Comparison of ENCODE assay signal across 20 cellular contexts in genomic region chr16:88974080-88974479, GRCh38. TPM values are rescaled to one million over a fixed set of nuclear protein-coding genes. Genes with fewer than 3 reads are reported as not detected.
DNase-seq lines count a peak whose midpoint lies in the region; ATAC-seq, FAIRE-seq and TF ChIP-seq lines count a peak whose summit lies in the region.
"Had no signal": no experiment of that assay in that cellular context is flagged by ENCODE, and none has a peak within 500 bp of the region (broad histone marks: within the 10 kb centered on the region; RNA-seq: fewer than 3 reads in every experiment).

No MANE protein-coding gene starts in this region.

- peak overlapping the region; percentile 97 for H3K4me2 ChIP-seq in Loucy (ENCODE audit: low read depth, low read length, poor library complexity, severe bottlenecking)
- peak overlapping the region; percentile 96 for H3K4me2 ChIP-seq in GM12878 (ENCODE audit: control insufficient read depth, insufficient read depth)
- H3K4me2 ChIP-seq: KMS-11 had no signal

- no peaks in the 10 kb centered on the region for H3K9me3 Mint-ChIP-seq in immature natural killer cell
- H3K9me3 Mint-ChIP-seq: CD8-positive, alpha-beta T cell had no signal

- POLR2A ChIA-PET in GM12878 (lab: Charles Lee): interaction anchor here (2.6 kb wide), 1 partner anchor 11 kb away, joined by 11 read pairs; no protein-coding TSS in a partner anchor

- WGBS in GM12878 (ENCODE audit: insufficient coverage, insufficient replicate concordance, low lambda C conversion rate, missing lambda C conversion rate): 9% methylated on average over 16 of the region's 16 CpGs

- H3K4me1 ChIP-seq in Loucy (ENCODE audit: insufficient read depth, low read length, poor library complexity, severe bottlenecking) (peaks cover 12% of the 10 kb centered on the region), GM12878 (ENCODE audit: control insufficient read depth, insufficient read depth, low read length) (peaks cover 67% of the 10 kb centered on the region)

- peak overlapping the region; percentile 98 for H3K27ac ChIP-seq in GM12878 (ENCODE audit: control insufficient read depth, insufficient read depth)
- H3K27ac ChIP-seq: GM23248, KMS-11 had no signal

- CTCF ChIA-PET in GM12878 (lab: Yijun Ruan, JAX): no interaction called here

- H3K36me3 ChIP-seq in Loucy (ENCODE audit: insufficient read depth, low read length) (peaks cover 1% of the 10 kb centered on the region; the same call in 1 of the 2 replicates), GM12878 (ENCODE audit: control insufficient read depth in 2 of 2, insufficient read depth in 2 of 2, low read length in 1 of 2) (peaks cover 0 to 8% of the 10 kb centered on the region in 2 experiments; a peak in 2 of 4 replicates)
- H3K36me3 ChIP-seq: MG63 had no signal

- H3K36me3 Mint-ChIP-seq in immature natural killer cell: no peaks in the 10 kb centered on the region
- H3K36me3 Mint-ChIP-seq: CD8-positive, alpha-beta T cell had no signal

- no peaks in the 10 kb centered on the region for H3K9me2 ChIP-seq in Loucy (replicated peaks; ENCODE audit: low read depth, low read length)

- FAIRE-seq in GM12878 (lab: Jason Lieb, UNC): no peak

- in situ Hi-C loops in GM12878 (cut with MboI): no loop called here

- RAD21 ChIA-PET in GM12878 (lab: Charles Lee; ENCODE audit: unreplicated experiment): interaction anchor here (1.1 to 3.9 kb wide), 2 partner anchors 10 to 87 kb away, joined by 3 to 37 read pairs; no protein-coding TSS in a partner anchor

- TF ChIP-seq POLR2A in GM12878 (IDR thresholded peaks at IDR 0.05; ENCODE audit: low read depth, low read length): no peak

- H3K27ac Mint-ChIP-seq in immature natural killer cell: no peak overlapping the region
- H3K27ac Mint-ChIP-seq: CD8-positive, alpha-beta T cell; T-helper 17 cell had no signal

- SMC1A ChIA-PET in GM12878 (lab: Charles Lee; ENCODE audit: uncharacterized antibody, unreplicated experiment): interaction anchor here (1.7 kb wide), 1 partner anchor 16 kb away, joined by 3 read pairs; no protein-coding TSS in a partner anchor

- H3K27me3 ChIP-seq in Loucy (ENCODE audit: insufficient read depth, low read length, poor library complexity, severe bottlenecking) (peaks cover 12% of the 10 kb centered on the region), GM12878 (replicated peaks in 1 of 2; ENCODE audit: control insufficient read depth in 2 of 2, insufficient read depth in 2 of 2, low read length in 1 of 2) (no peaks in the 10 kb centered on the region)
- H3K27me3 ChIP-seq: MG63 had no signal

- H3K4me1 Mint-ChIP-seq in immature natural killer cell: peaks cover 2 to 6% of the 10 kb centered on the region in 2 donors

- H3K9ac ChIP-seq in Loucy (ENCODE audit: low read depth, low read length, poor library complexity, severe bottlenecking): peak overlapping the region; percentile 100
- H3K9ac ChIP-seq in GM12878 (ENCODE audit: control insufficient read depth, insufficient read depth, low read length): peak overlapping the region; percentile 85
- H3K9ac ChIP-seq: GM23248, KMS-11 had no signal

- TF ChIP-seq CTCF in Loucy (conservative IDR thresholded peaks at IDR 0.05; ENCODE audit: low read length): no peak
- TF ChIP-seq CTCF in GM12878 (IDR thresholded peaks at IDR 0.05 in 2 of 3, conservative IDR thresholded peaks at IDR 0.05 in 1 of 3; ENCODE audit: control insufficient read depth in 2 of 3, extremely low read depth in 1 of 3, insufficient read depth in 1 of 3, low read depth in 3 of 3, low read length in 3 of 3): no peak

- no peak overlapping the region for H2AFZ ChIP-seq in Loucy (ENCODE audit: low read length)
- H2AFZ ChIP-seq in GM12878 (ENCODE audit: control insufficient read depth, low read depth, low read length): no peak overlapping the region
- H2AFZ ChIP-seq: GM23248 had no signal

- H3K79me2 ChIP-seq in Loucy (ENCODE audit: insufficient read depth, low read length) (peaks cover 92% of the 10 kb centered on the region), GM12878 (ENCODE audit: control insufficient read depth, insufficient read depth, low read length) (peaks cover 92% of the 10 kb centered on the region)

- no peak for ATAC-seq in GM12878
- ATAC-seq in HG03439 (IDR thresholded peaks at IDR 0.05; ENCODE audit: unreplicated experiment): no peak
- no peak for ATAC-seq in GM21723 (IDR thresholded peaks at IDR 0.05; ENCODE audit: unreplicated experiment)
- ATAC-seq in GM19455 (IDR thresholded peaks at IDR 0.05; ENCODE audit: unreplicated experiment): no peak
- ATAC-seq: CD8-positive, alpha-beta T cell; T-helper 17 cell had no signal

- DNase-seq in GM12878 (ENCODE audit: low read depth, low spot score): no peak
- no peak for DNase-seq in immature natural killer cell
- DNase-seq: DMS 273 treated with DMSO at 0.1 percent for 48 hours, GM23248, HCEC 1CT, MG63, NCI-H1105, NCI-H1694 treated with DMSO at 0.1 percent for 48 hours, NCI-H2107, NCI-H226, NCI-H524 treated with DMSO at 0.1 percent for 48 hours, RPMI8226, T-helper 17 cell had no signal

- peaks cover 0 to 5% (median 2%) of the 10 kb centered on the region in 3 donors for H3K27me3 Mint-ChIP-seq in immature natural killer cell (ENCODE audit: low read depth in 3 of 3)

- peaks cover 10% of the 10 kb centered on the region for H3F3A ChIP-seq in Loucy (ENCODE audit: low read depth)

- peak overlapping the region in 1 of 5 donors; percentile 29 for H3K4me3 Mint-ChIP-seq in immature natural killer cell
- H3K4me3 Mint-ChIP-seq: CD8-positive, alpha-beta T cell; T-helper 17 cell had no signal

- peaks cover 59% of the 10 kb centered on the region for H4K20me1 ChIP-seq in Loucy (ENCODE audit: insufficient read depth, low read length, poor library complexity, severe bottlenecking)
- no peaks in the 10 kb centered on the region for H4K20me1 ChIP-seq in GM12878 (ENCODE audit: control insufficient read depth, insufficient read depth)

- intact Hi-C loops in GM12878 (cut with micrococcal nuclease; ENCODE audit: unreplicated experiment): loop anchor here (5.0 kb wide), 1 partner anchor 37 kb away; no protein-coding TSS in a partner anchor

- H3K4me3 ChIP-seq in GM08714 (ENCODE audit: low read length): peak overlapping the region; percentile 69; the same call in 1 of the 2 replicates
- H3K4me3 ChIP-seq in Loucy (ENCODE audit: low read length, poor library complexity, severe bottlenecking): peak overlapping the region; percentile 98
- peak overlapping the region; percentile 93 for H3K4me3 ChIP-seq in GM12878
- H3K4me3 ChIP-seq: GM23248, MG63 had no signal

- TSS peak; percentile 33 for BruUV-seq in GM12878 (replicated peaks; lab: Mats Ljungman, UMichigan)

- TF ChIP-seq RAD21 in GM12878 (IDR thresholded peaks at IDR 0.05; ENCODE audit: insufficient read depth, low read depth, low read length): no peak

- H3K9me3 ChIP-seq in Loucy (ENCODE audit: insufficient read depth, low read depth, low read length): no peaks in the 10 kb centered on the region
- H3K9me3 ChIP-seq in GM12878 (replicated peaks; ENCODE audit: control insufficient read depth, insufficient read depth, low read length): no peaks in the 10 kb centered on the region
- H3K9me3 ChIP-seq: MG63 had no signal

- TF ChIP-seq EP300 in GM12878 (IDR thresholded peaks at IDR 0.05; ENCODE audit: borderline replicate concordance in 1 of 2, control insufficient read depth in 1 of 2, low read depth in 2 of 2, low read length in 2 of 2): no peak

TF ChIP-seq in GM12878, 131 proteins besides CTCF, POLR2A, EP300 and RAD21 (continues in another document):
- TF ChIP-seq LARP7 (IDR thresholded peaks at IDR 0.05) (peak; percentile 15; the same call in 1 of the 2 replicates), NR2F1 (conservative IDR thresholded peaks at IDR 0.05) (0 out of 2 replicates have a peak, but pooled peaks have one; percentile 26), RCOR1 (conservative IDR thresholded peaks at IDR 0.05; ENCODE audit: low read depth, low read length) (no peak), KLF5 (IDR thresholded peaks at IDR 0.05; ENCODE audit: partially characterized antibody) (peak; percentile 60), ATF3 (IDR thresholded peaks at IDR 0.05; ENCODE audit: borderline replicate concordance, extremely low read depth, low read depth, low read length) (no peak), CBFB (IDR thresholded peaks at IDR 0.05; ENCODE audit: low read depth) (0 out of 2 replicates have a peak, but pooled peaks have one; percentile 6), BCL3 (IDR thresholded peaks at IDR 0.05; ENCODE audit: borderline replicate concordance, insufficient read depth, low read depth, low read length, poor library complexity, severe bottlenecking) (no peak)

RNA-seq across cellular contexts. Expression of gene CBFA2T3, which starts 2.9 kb away (rescaled TPM):
- 44.9 and 56.6 TPM in 2 replicates for total RNA-seq in GM12878 (2013; cell fraction: nucleolus; rRNA removed)
- total RNA-seq in GM12878 (2014; rRNA removed) (2.3 and 2.8 TPM in 2 replicates), GM12878 (2014; rRNA removed; fragmentation: Illumina TruSeq; extraction: Trizol) (1.3 and 1.5 TPM in 2 replicates), GM12878 (2021) (35.4 and 42.6 TPM in 2 replicates)
- 4.5 TPM for polyA plus RNA-seq in GM12878 (2011; ENCODE audit: low read depth)
- polyA plus RNA-seq in GM12878 (2011; rRNA removed) (0.75 and 1.6 TPM in 2 replicates), GM12878 (2014; fragmentation: Illumina TruSeq; extraction: Trizol) (5.6 and 6.6 TPM in 2 replicates), GM12878 (2014; fragmentation: Nextera tagmentation; extraction: Ambion mirVana) (1 to 10 TPM in 1 of 2 experiments, under 1 TPM in 1; 0.69 to 1.5 TPM), GM12878 (2014; rRNA removed) (10.2 and 15.6 TPM in 2 replicates), GM12878 (2016; fragmentation: Nextera tagmentation; extraction: Ambion mirVana) (10 to 100 TPM; 14.2 to 14.9 TPM), immature natural killer cell (under 1 TPM in 2 of 3 donors, not detected in 1; 0.49 to 0.76 TPM)
- 1.8 and 2.5 TPM in 2 replicates for polyA plus RNA-seq in GM12878 (2011; cell fraction: cytosol; rRNA removed)
- 18.7 and 22.6 TPM in 2 replicates for polyA plus RNA-seq in GM12878 (2011; cell fraction: nucleus; rRNA removed)
- 12.9 and 17.4 TPM in 2 replicates for polyA plus RNA-seq in GM12878 (2012)
- 1.7 and 7.0 TPM in 2 replicates for polyA minus RNA-seq in GM12878 (2011; rRNA and poly(A)+ RNA removed)
- polyA minus RNA-seq in GM12878 (2011; cell fraction: cytosol; rRNA and poly(A)+ RNA removed): 4.5 and 5.3 TPM in 2 replicates
- polyA minus RNA-seq in GM12878 (2011; cell fraction: nucleus; rRNA and poly(A)+ RNA removed): 4.8 and 7.7 TPM in 2 replicates
- total RNA-seq: GM23248 had no signal
- polyA plus RNA-seq: GM23248 had no signal
